8 cellular contexts compared by ENCODE assay signal in genomic region chr10:102393411-102394078, GRCh38. TPM values are rescaled to one million over a fixed set of nuclear protein-coding genes. Genes with fewer than 3 reads are reported as not detected.
DNase-seq lines count a peak whose midpoint lies in the region; ATAC-seq and TF ChIP-seq lines count a peak whose summit lies in the region.

No MANE protein-coding gene starts in this region.

- intact Hi-C loops in Right ventricle myocardium inferior (cut with DNase I), result loop anchor here (1.0 to 2.0 kb wide), 4 partner anchors 27 to 241 kb away; partner anchors contain the start of genes FBXL15 and NOLC1
- intact Hi-C loops in ascending aorta (cut with DNase I), result loop anchor here (1.0 to 2.0 kb wide), 3 partner anchors 29 to 189 kb away; no protein-coding TSS in a partner anchor
- intact Hi-C loops in lower lobe of right lung (cut with DNase I), result no loop called here
- intact Hi-C loops in vagina (cut with DNase I), result loop anchor here (10.0 kb wide), 1 partner anchor 191 kb away; no protein-coding TSS in a partner anchor

- no peak for TF ChIP-seq POLR2A in vagina (IDR thresholded peaks at IDR 0.05)

- H3K27ac ChIP-seq in right atrium auricular region, result peak overlapping the region; percentile 94 to 95
- peak overlapping the region; percentile 89 to 97 for H3K27ac ChIP-seq in ascending aorta
- peak overlapping the region; percentile 96 for H3K27ac ChIP-seq in lower lobe of right lung
- H3K27ac ChIP-seq in vagina, result peak overlapping the region; percentile 98

- H3K4me1 ChIP-seq in right atrium auricular region, result peaks cover 0 to 30% of the 10 kb centered on the region in 2 donors
- H3K4me1 ChIP-seq in ascending aorta, result peaks cover 8 to 16% of the 10 kb centered on the region in 2 donors
- peaks cover 39% of the 10 kb centered on the region for H3K4me1 ChIP-seq in lower lobe of right lung
- peaks cover 35% of the 10 kb centered on the region for H3K4me1 ChIP-seq in vagina

- no peak for ATAC-seq in Right ventricle myocardium inferior
- no peak for ATAC-seq in lower lobe of right lung
- no peak for ATAC-seq in GM21360 (IDR thresholded peaks at IDR 0.05; ENCODE audit: unreplicated experiment)
- ATAC-seq in HG03045 (IDR thresholded peaks at IDR 0.05; ENCODE audit: unreplicated experiment), result no peak

- no peaks in the 10 kb centered on the region for H3K36me3 ChIP-seq in right atrium auricular region
- peaks cover 3 to 12% of the 10 kb centered on the region in 2 donors for H3K36me3 ChIP-seq in ascending aorta
- H3K36me3 ChIP-seq in lower lobe of right lung, result peaks cover 10% of the 10 kb centered on the region
- H3K36me3 ChIP-seq in vagina, result peaks cover 0 to 4% of the 10 kb centered on the region in 2 donors

- DNase-seq in right atrium auricular region (ENCODE audit: low spot score) (peak; percentile 93), Right ventricle myocardium inferior (ENCODE audit: missing footprints) (no peak), ascending aorta (ENCODE audit: low spot score in 2 of 2) (no peak), lower lobe of right lung (no peak), vagina (ENCODE audit: extremely low spot score in 2 of 2) (no peak), middle frontal gyrus (ENCODE audit: extremely low spot score, low spot score) (no peak)

- H3K9me3 ChIP-seq in right atrium auricular region, result no peaks in the 10 kb centered on the region
- H3K9me3 ChIP-seq in ascending aorta, result no peaks in the 10 kb centered on the region
- no peaks in the 10 kb centered on the region for H3K9me3 ChIP-seq in lower lobe of right lung
- no peaks in the 10 kb centered on the region for H3K9me3 ChIP-seq in vagina

- H3K4me3 ChIP-seq in right atrium auricular region (peak overlapping the region; percentile 61 to 62), ascending aorta (peak overlapping the region; percentile 65 to 85), lower lobe of right lung (peak overlapping the region; percentile 68), vagina (peak overlapping the region; percentile 67 to 90)

- H3K27me3 ChIP-seq in right atrium auricular region (no peaks in the 10 kb centered on the region), ascending aorta (no peaks in the 10 kb centered on the region), lower lobe of right lung (ENCODE audit: low read depth) (no peaks in the 10 kb centered on the region), vagina (no peaks in the 10 kb centered on the region)

- peak in 1 of 2 donors; percentile 99 for TF ChIP-seq CTCF in right atrium auricular region (IDR thresholded peaks at IDR 0.05)
- peak in 1 of 3 experiments; percentile 92 for TF ChIP-seq CTCF in ascending aorta (IDR thresholded peaks at IDR 0.05)
- TF ChIP-seq CTCF in lower lobe of right lung (IDR thresholded peaks at IDR 0.05), result peak; percentile 97
- TF ChIP-seq CTCF in vagina (IDR thresholded peaks at IDR 0.05), result peak in 2 of 3 experiments; percentile 61 to 99

RNA-seq across cellular contexts. Expression of gene NFKB2, which starts 2.0 kb away (rescaled TPM):
- 10 to 100 TPM in 1 of 2 donors, 1 to 10 TPM in 1; 7.3 to 15.6 TPM for total RNA-seq in right atrium auricular region
- total RNA-seq in Right ventricle myocardium inferior, result 15.1 TPM
- 89.2 TPM for total RNA-seq in ascending aorta
- total RNA-seq in lower lobe of right lung, result 30.9 TPM
- 26.8 TPM for total RNA-seq in vagina

RNA-seq across cellular contexts. Expression of gene PSD, which starts 25.0 kb away (rescaled TPM):
- total RNA-seq in right atrium auricular region, result 1 to 10 TPM; 2.2 to 9.7 TPM
- total RNA-seq in Right ventricle myocardium inferior, result 0.49 TPM
- total RNA-seq in ascending aorta, result not detected
- total RNA-seq in lower lobe of right lung, result 5.3 TPM
- total RNA-seq in vagina, result 6.4 TPM

RNA-seq across cellular contexts. Expression of gene FBXL15, which starts 27.1 kb away (rescaled TPM):
- total RNA-seq in right atrium auricular region, result 10 to 100 TPM; 16.6 to 21.3 TPM
- 8.4 TPM for total RNA-seq in Right ventricle myocardium inferior
- 16.5 TPM for total RNA-seq in ascending aorta
- 16.6 TPM for total RNA-seq in lower lobe of right lung
- 27.7 TPM for total RNA-seq in vagina

RNA-seq across cellular contexts. Expression of gene CUEDC2, which starts 38.8 kb away (rescaled TPM):
- 10 to 100 TPM; 79.1 to 87.1 TPM for total RNA-seq in right atrium auricular region
- 84.5 TPM for total RNA-seq in Right ventricle myocardium inferior
- 45.1 TPM for total RNA-seq in ascending aorta
- 41.2 TPM for total RNA-seq in lower lobe of right lung
- total RNA-seq in vagina, result 52.1 TPM

RNA-seq across cellular contexts. Expression of gene C10orf95, which starts 57.8 kb away (rescaled TPM):
- total RNA-seq in right atrium auricular region (not detected), Right ventricle myocardium inferior (not detected), ascending aorta (not detected), lower lobe of right lung (5.7 TPM), vagina (not detected)
